27 cellular contexts compared by ENCODE assay signal in the genomic region with DNA sequence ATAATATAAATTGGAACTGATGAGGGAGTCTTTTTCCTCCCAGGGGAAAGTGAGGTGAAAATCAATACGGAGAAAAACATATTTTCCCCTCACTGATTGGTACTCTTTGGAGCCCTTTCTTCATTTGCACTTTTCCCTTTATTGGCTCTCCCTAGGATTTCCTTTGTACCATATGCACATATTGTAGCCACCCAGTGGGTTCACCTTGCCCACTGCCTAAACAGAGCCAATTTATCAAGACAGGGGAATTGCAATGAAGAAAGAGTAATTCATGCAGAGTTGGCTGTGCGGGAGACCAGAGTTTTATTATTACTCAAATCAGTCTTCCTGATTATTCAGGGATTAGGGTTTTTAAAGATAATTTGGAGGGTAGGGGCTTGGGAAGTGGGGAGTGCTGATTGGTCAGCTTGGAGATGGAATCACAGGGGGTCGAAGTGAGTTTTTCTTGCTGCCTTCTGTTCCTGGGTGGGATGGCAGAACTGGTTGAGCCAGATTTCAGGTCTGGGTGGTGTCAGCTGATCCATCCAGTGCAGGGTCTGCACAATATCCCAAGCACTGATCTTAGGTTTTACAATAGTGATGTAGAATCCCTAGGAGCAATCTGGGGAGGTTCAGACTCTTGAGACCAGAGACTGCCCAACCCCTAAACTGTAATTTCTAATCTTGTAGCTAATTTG. TPM values are rescaled to one million over a fixed set of nuclear protein-coding genes. Genes with fewer than 3 reads are reported as not detected.
"Had no signal": no experiment of that assay in that cellular context is flagged by ENCODE, and none has a peak within 500 bp of the region (broad histone marks: within the 10 kb centered on the region; RNA-seq: fewer than 3 reads in every experiment).

No MANE protein-coding gene starts in this region.

- H3K4me3 Mint-ChIP-seq: activated CD4-positive, alpha-beta memory T cell treated with anti-CD3 and anti-CD28 coated beads, Interleukin-2, amount 10 ng/mL, durations not matched to agents 7 days and 5 days; activated CD4-positive, alpha-beta T cell treated with anti-CD3 and anti-CD28 coated beads, Interleukin-2, amount 10 ng/mL, durations not matched to agents 7 days and 5 days; activated naive CD8-positive, alpha-beta T cell treated with anti-CD3 and anti-CD28 coated beads, Interleukin-2, amount 10 ng/mL, durations not matched to agents 7 days and 5 days; activated T-cell treated with anti-CD3 and anti-CD28 coated beads, Interleukin-2, amount 50 U/mL, for 72 hours; T-cell had no signal

- ATAC-seq: activated T-cell treated with anti-CD3 and anti-CD28 coated beads, Interleukin-2, amount 50 U/mL, for 72 hours; T-cell had no signal

- H3K4me1 ChIP-seq: breast epithelium had no signal

- H3K9me3 Mint-ChIP-seq: activated CD4-positive, alpha-beta T cell treated with anti-CD3 and anti-CD28 coated beads, Interleukin-2, amount 10 ng/mL, durations not matched to agents 7 days and 5 days; activated T-helper 2 cell treated with anti-CD3 and anti-CD28 coated beads, Interferon-gamma antibody, Interleukin-2, Interleukin-4, amounts not matched to agents 10 μg/mL and 5 μg/mL and 100 μg/mL, durations not matched to agents 14 hours and 24 hours and 36 hours had no signal

- H3K36me3 ChIP-seq: adrenal gland, breast epithelium had no signal

- H3K9me3 ChIP-seq: adrenal gland, breast epithelium had no signal

- H3K27me3 ChIP-seq: adrenal gland, breast epithelium had no signal

- H3K27ac Mint-ChIP-seq: activated CD4-positive, alpha-beta memory T cell treated with anti-CD3 and anti-CD28 coated beads, Interleukin-2, amount 10 ng/mL, durations not matched to agents 7 days and 5 days; activated CD4-positive, alpha-beta T cell treated with anti-CD3 and anti-CD28 coated beads, Interleukin-2, amount 10 ng/mL, durations not matched to agents 7 days and 5 days; activated naive CD8-positive, alpha-beta T cell treated with anti-CD3 and anti-CD28 coated beads, Interleukin-2, amount 10 ng/mL, durations not matched to agents 7 days and 5 days; activated T-cell treated with anti-CD3 and anti-CD28 coated beads, Interleukin-2, amount 50 U/mL, for 72 hours; activated T-helper 2 cell treated with anti-CD3 and anti-CD28 coated beads, Interferon-gamma antibody, Interleukin-2, Interleukin-4, amounts not matched to agents 10 μg/mL and 5 μg/mL and 100 μg/mL, durations not matched to agents 14 hours and 24 hours and 36 hours; T-cell had no signal

- H3K27ac ChIP-seq: adrenal gland, breast epithelium, SK-N-MC had no signal

- H3K4me1 Mint-ChIP-seq: activated CD4-positive, alpha-beta memory T cell treated with anti-CD3 and anti-CD28 coated beads, Interleukin-2, amount 10 ng/mL, durations not matched to agents 7 days and 5 days; activated CD4-positive, alpha-beta T cell treated with anti-CD3 and anti-CD28 coated beads, Interleukin-2, amount 10 ng/mL, durations not matched to agents 7 days and 5 days; activated naive CD8-positive, alpha-beta T cell treated with anti-CD3 and anti-CD28 coated beads, Interleukin-2, amount 10 ng/mL, durations not matched to agents 7 days and 5 days; T-cell had no signal

- FAIRE-seq: TTC549 had no signal

- H3K27me3 Mint-ChIP-seq: activated CD4-positive, alpha-beta memory T cell treated with anti-CD3 and anti-CD28 coated beads, Interleukin-2, amount 10 ng/mL, durations not matched to agents 7 days and 5 days; activated CD4-positive, alpha-beta T cell treated with anti-CD3 and anti-CD28 coated beads, Interleukin-2, amount 10 ng/mL, durations not matched to agents 7 days and 5 days had no signal

- DNase-seq: activated CD4-positive, alpha-beta memory T cell treated with anti-CD3 and anti-CD28 coated beads, Interleukin-2, amount 10 ng/mL, durations not matched to agents 7 days and 5 days; activated CD4-positive, alpha-beta T cell treated with anti-CD3 and anti-CD28 coated beads, Interleukin-2, amount 10 ng/mL, durations not matched to agents 7 days and 5 days; activated CD4-positive, CD25-positive, alpha-beta regulatory T cell; activated naive CD4-positive, alpha-beta T cell treated with anti-CD3 and anti-CD28 coated beads, Interleukin-2, amount 50 U/mL, for 16 hours; activated naive CD8-positive, alpha-beta T cell treated with anti-CD3 and anti-CD28 coated beads, Interleukin-2, amount 10 ng/mL, durations not matched to agents 7 days and 5 days; activated T-cell treated with anti-CD3 and anti-CD28 coated beads, Interleukin-2, amount 50 U/mL, for 72 hours; adrenal gland; anterior cingulate cortex; caudate nucleus; Karpas-422; MM.1S; NCI-H1105; NCI-H1436; NCI-H187; NCI-H2081 treated with DMSO at 0.1 percent for 48 hours; NCI-H446 treated with DMSO at 0.1 percent for 48 hours; NCI-H526; NCI-H82; T-cell; T-helper 2 cell; T1000 had no signal

- H3K4me3 ChIP-seq: adrenal gland, breast epithelium, SK-N-MC had no signal

- H3K36me3 Mint-ChIP-seq: activated naive CD8-positive, alpha-beta T cell treated with anti-CD3 and anti-CD28 coated beads, Interleukin-2, amount 10 ng/mL, durations not matched to agents 7 days and 5 days; T-cell had no signal

RNA-seq across cellular contexts. Expression of a gene that starts 15.1 kb away (rescaled TPM):
- total RNA-seq: activated CD4-positive, alpha-beta memory T cell treated with anti-CD3 and anti-CD28 coated beads, Interleukin-2, amount 10 ng/mL, durations not matched to agents 7 days and 5 days; activated CD4-positive, alpha-beta T cell treated with anti-CD3 and anti-CD28 coated beads, Interleukin-2, amount 10 ng/mL, durations not matched to agents 7 days and 5 days; activated CD8-positive, alpha-beta memory T cell treated with anti-CD3 and anti-CD28 coated beads for 36 hours; activated naive CD8-positive, alpha-beta T cell treated with anti-CD3 and anti-CD28 coated beads, Interleukin-2, amount 10 ng/mL, durations not matched to agents 7 days and 5 days; activated T-cell treated with anti-CD3 and anti-CD28 coated beads, Interleukin-2, amount 50 U/mL, for 72 hours; activated T-helper 2 cell treated with anti-CD3 and anti-CD28 coated beads, Interferon-gamma antibody, Interleukin-2, Interleukin-4, amounts not matched to agents 10 μg/mL and 5 μg/mL and 100 μg/mL, durations not matched to agents 14 hours and 24 hours and 36 hours; OCI-LY7; T-cell had no signal
